In genomic region chr6:159100011-159100788, GRCh38 we compare ENCODE assay signal across 16 cellular contexts. TPM values are rescaled to one million over a fixed set of nuclear protein-coding genes. Genes with fewer than 3 reads are reported as not detected.
DNase-seq lines count a peak whose midpoint lies in the region; ATAC-seq and TF ChIP-seq lines count a peak whose summit lies in the region.
"Had no signal": no experiment of that assay in that cellular context is flagged by ENCODE, and none has a peak within 500 bp of the region (broad histone marks: within the 10 kb centered on the region; RNA-seq: fewer than 3 reads in every experiment).

No MANE protein-coding gene starts in this region.

- TF ChIP-seq CTCF in brain microvascular endothelial cell (IDR thresholded peaks at IDR 0.05; ENCODE audit: low read depth, low read length, missing control alignments) (no peak), PC-3 (conservative IDR thresholded peaks at IDR 0.05; ENCODE audit: low read depth, low read length) (no peak)

- peak overlapping the region; percentile 37 for H3K4me3 Mint-ChIP-seq in activated naive CD4-positive, alpha-beta T cell treated with anti-CD3 and anti-CD28 coated beads, Interleukin-2, amount 50 U/mL, for 24 hours
- H3K4me3 Mint-ChIP-seq in activated CD8-positive, alpha-beta T cell treated with anti-CD3 and anti-CD28 coated beads, Interleukin-2, amount 10 ng/mL, durations not matched to agents 7 days and 5 days: no peak overlapping the region
- peak overlapping the region; percentile 28 for H3K4me3 Mint-ChIP-seq in memory B cell

- no TSS peak for BruUV-seq in PC-3 (replicated peaks; lab: Mats Ljungman, UMichigan)

- no peaks in the 10 kb centered on the region for H3K4me1 ChIP-seq in PC-3 (ENCODE audit: insufficient read depth, low read length)

- H3K27ac ChIP-seq in brain microvascular endothelial cell: no peak overlapping the region
- H3K27ac ChIP-seq in PC-3 (ENCODE audit: low read length): no peak overlapping the region
- H3K27ac ChIP-seq: ovary had no signal

- H3K4me1 Mint-ChIP-seq in activated naive CD4-positive, alpha-beta T cell treated with anti-CD3 and anti-CD28 coated beads, Interleukin-2, amount 50 U/mL, for 24 hours: peaks cover 91% of the 10 kb centered on the region
- H3K4me1 Mint-ChIP-seq in activated CD8-positive, alpha-beta T cell treated with anti-CD3 and anti-CD28 coated beads, Interleukin-2, amount 10 ng/mL, durations not matched to agents 7 days and 5 days (ENCODE audit: low read depth): peaks cover 76% of the 10 kb centered on the region
- peaks cover 49% of the 10 kb centered on the region for H3K4me1 Mint-ChIP-seq in memory B cell

- H3K9me2 ChIP-seq in PC-3 (replicated peaks; ENCODE audit: low read length): no peaks in the 10 kb centered on the region

- ATAC-seq in activated CD8-positive, alpha-beta T cell treated with anti-CD3 and anti-CD28 coated beads, Interleukin-2, amount 10 ng/mL, durations not matched to agents 7 days and 5 days: no peak
- ATAC-seq in memory B cell (ENCODE audit: low read depth) (no peak), PC-3 (no peak)

- intact Hi-C loops in PC-3 (cut with micrococcal nuclease): loop anchor here (10.0 kb wide), 1 partner anchor 395 kb away; no protein-coding TSS in a partner anchor

- DNase-seq in activated naive CD4-positive, alpha-beta T cell (lab: John Stamatoyannopoulos, UW): no peak
- peak; percentile 17 for DNase-seq in activated CD8-positive, alpha-beta T cell treated with anti-CD3 and anti-CD28 coated beads, Interleukin-2, amount 10 ng/mL, durations not matched to agents 7 days and 5 days
- DNase-seq in memory B cell (ENCODE audit: low spot score in 2 of 2) (no peak), brain microvascular endothelial cell (no peak), PC-3 (no peak), A172 (ENCODE audit: low spot score) (no peak), midbrain (lab: John Stamatoyannopoulos, UW) (no peak)
- DNase-seq: DMS53, Kasumi-1, NCI-H1694 treated with DMSO at 0.1 percent for 48 hours, NCI-H526 treated with DMSO at 0.1 percent for 48 hours, ovary, spleen, T1000 had no signal

- in situ Hi-C loops in brain microvascular endothelial cell (cut with HindIII; ENCODE audit: low pct_ligation_motif_present, low sequenced_read_pairs): no loop called here

- H3K9me3 Mint-ChIP-seq in activated naive CD4-positive, alpha-beta T cell treated with anti-CD3 and anti-CD28 coated beads, Interleukin-2, amount 50 U/mL, for 24 hours: no peaks in the 10 kb centered on the region
- no peaks in the 10 kb centered on the region for H3K9me3 Mint-ChIP-seq in activated CD8-positive, alpha-beta T cell treated with anti-CD3 and anti-CD28 coated beads, Interleukin-2, amount 10 ng/mL, durations not matched to agents 7 days and 5 days (ENCODE audit: insufficient read depth)
- no peaks in the 10 kb centered on the region for H3K9me3 Mint-ChIP-seq in memory B cell

- no peaks in the 10 kb centered on the region for H4K20me1 ChIP-seq in PC-3 (ENCODE audit: low read length)

- no peak overlapping the region for H2AFZ ChIP-seq in PC-3 (ENCODE audit: low read length)

- POLR2A ChIA-PET in activated CD8-positive, alpha-beta T cell treated with anti-CD3 and anti-CD28 coated beads, Interleukin-2, amount 10 ng/mL, durations not matched to agents 7 days and 5 days (lab: Charles Lee): interaction anchor here (1.2 to 19.7 kb wide), 3 partner anchors 36 to 231 kb away, joined by 3 to 361 read pairs (median 62); partner anchors contain the start of gene TAGAP
- POLR2A ChIA-PET in PC-3 (lab: Charles Lee; ENCODE audit: unreplicated experiment): no interaction called here

- no peaks in the 10 kb centered on the region for H3F3A ChIP-seq in PC-3 (ENCODE audit: low read length, unreplicated experiment)

- no peaks in the 10 kb centered on the region for H3K79me2 ChIP-seq in PC-3 (ENCODE audit: low read length)

- CTCF ChIA-PET in activated CD8-positive, alpha-beta T cell treated with anti-CD3 and anti-CD28 coated beads, Interleukin-2, amount 10 ng/mL, durations not matched to agents 7 days and 5 days (lab: Charles Lee): interaction anchor here (0.8 to 18.9 kb wide), 6 partner anchors 11 to 87 kb away, joined by 3 to 522 read pairs (median 12); no protein-coding TSS in a partner anchor
- CTCF ChIA-PET in PC-3 (lab: Charles Lee): no interaction called here

- H3K36me3 Mint-ChIP-seq in activated naive CD4-positive, alpha-beta T cell treated with anti-CD3 and anti-CD28 coated beads, Interleukin-2, amount 50 U/mL, for 24 hours: no peaks in the 10 kb centered on the region
- no peaks in the 10 kb centered on the region for H3K36me3 Mint-ChIP-seq in activated CD8-positive, alpha-beta T cell treated with anti-CD3 and anti-CD28 coated beads, Interleukin-2, amount 10 ng/mL, durations not matched to agents 7 days and 5 days (ENCODE audit: low read depth)
- H3K36me3 Mint-ChIP-seq in memory B cell: no peaks in the 10 kb centered on the region

- H3K27ac Mint-ChIP-seq in activated naive CD4-positive, alpha-beta T cell treated with anti-CD3 and anti-CD28 coated beads, Interleukin-2, amount 50 U/mL, for 24 hours: peak overlapping the region; percentile 92
- peak overlapping the region; percentile 40 for H3K27ac Mint-ChIP-seq in activated CD8-positive, alpha-beta T cell treated with anti-CD3 and anti-CD28 coated beads, Interleukin-2, amount 10 ng/mL, durations not matched to agents 7 days and 5 days
- H3K27ac Mint-ChIP-seq in memory B cell: peak overlapping the region; percentile 99

- no peaks in the 10 kb centered on the region for H3K27me3 Mint-ChIP-seq in activated naive CD4-positive, alpha-beta T cell treated with anti-CD3 and anti-CD28 coated beads, Interleukin-2, amount 50 U/mL, for 24 hours
- H3K27me3 Mint-ChIP-seq in activated CD8-positive, alpha-beta T cell treated with anti-CD3 and anti-CD28 coated beads, Interleukin-2, amount 10 ng/mL, durations not matched to agents 7 days and 5 days (ENCODE audit: low read depth): no peaks in the 10 kb centered on the region
- H3K27me3 Mint-ChIP-seq in memory B cell: no peaks in the 10 kb centered on the region

- H3K27me3 ChIP-seq in brain microvascular endothelial cell (replicated peaks) (no peaks in the 10 kb centered on the region), PC-3 (ENCODE audit: low read length) (no peaks in the 10 kb centered on the region)
- H3K27me3 ChIP-seq: ovary, spleen had no signal

- no peaks in the 10 kb centered on the region for H3K9me3 ChIP-seq in PC-3 (ENCODE audit: low read length)
- H3K9me3 ChIP-seq: ovary, spleen had no signal

- H3K4me2 ChIP-seq in PC-3 (ENCODE audit: low read length): no peak overlapping the region

- H3K36me3 ChIP-seq in brain microvascular endothelial cell (replicated peaks): no peaks in the 10 kb centered on the region
- H3K36me3 ChIP-seq in PC-3 (ENCODE audit: low read depth, low read length): no peaks in the 10 kb centered on the region
- H3K36me3 ChIP-seq: ovary, spleen had no signal

- no peak overlapping the region for H3K9ac ChIP-seq in PC-3 (ENCODE audit: low read length)

- H3K4me3 ChIP-seq in brain microvascular endothelial cell (ENCODE audit: low read depth, low read length): no peak overlapping the region
- H3K4me3 ChIP-seq in PC-3 (ENCODE audit: low read length): no peak overlapping the region
- H3K4me3 ChIP-seq: ovary, spleen had no signal

RNA-seq across cellular contexts. Expression of gene TAGAP, which starts 55.4 kb away (rescaled TPM):
- total RNA-seq in activated CD8-positive, alpha-beta T cell treated with anti-CD3 and anti-CD28 coated beads, Interleukin-2, amount 10 ng/mL, durations not matched to agents 7 days and 5 days: 10 to 100 TPM; 64.5 to 67.0 TPM
- total RNA-seq in PC-3 (2014; rRNA removed): not detected in 2 replicates
- not detected in 2 replicates for total RNA-seq in A172 (2014; rRNA removed; shearing (Covaris generic))
- total RNA-seq: lung microvascular endothelial cell had no signal

Comparison
In these comparisons a context has a peak if more than half of its experiments do, and no peak if none do; other contexts are left out.
1. H3K27ac Mint-ChIP-seq: peak in every context shown above with its lines; median percentile 99 in memory B cell; 92 in activated naive CD4-positive, alpha-beta T cell treated with anti-CD3 and anti-CD28 coated beads, Interleukin-2, amount 50 U/mL, for 24 hours; 40 in activated CD8-positive, alpha-beta T cell treated with anti-CD3 and anti-CD28 coated beads, Interleukin-2, amount 10 ng/mL, durations not matched to agents 7 days and 5 days.
2. RNA of gene TAGAP, which starts 55.4 kb away (total RNA-seq): 64.5 to 67.0 TPM in activated CD8-positive, alpha-beta T cell treated with anti-CD3 and anti-CD28 coated beads, Interleukin-2, amount 10 ng/mL, durations not matched to agents 7 days and 5 days; not detected in PC-3 and not detected in A172; every median in the first group is over 10 times any median in the second.